ENCODE assay signal across 15 cellular contexts in the genomic region with DNA sequence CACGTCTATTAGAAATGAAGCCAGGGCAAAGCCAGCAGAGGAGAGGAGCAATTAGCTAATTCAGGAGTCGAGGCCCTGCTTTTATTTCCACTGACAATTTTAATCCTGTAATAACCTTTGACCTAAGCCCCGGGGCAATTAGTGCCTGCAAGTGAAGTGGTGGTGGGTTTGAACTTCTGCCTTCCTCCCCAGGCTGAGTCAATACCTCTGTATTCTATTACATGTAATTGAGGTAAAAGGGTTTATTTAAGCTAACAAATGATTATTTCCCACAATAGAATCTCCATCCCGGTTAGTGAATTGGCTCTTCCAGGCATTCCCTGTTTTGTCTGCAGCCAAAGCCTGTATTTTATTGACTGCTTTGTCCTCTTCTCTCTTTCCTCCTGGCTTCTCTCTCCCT. TPM values are rescaled to one million over a fixed set of nuclear protein-coding genes. Genes with fewer than 3 reads are reported as not detected.
"Had no signal": no experiment of that assay in that cellular context is flagged by ENCODE, and none has a peak within 500 bp of the region (broad histone marks: within the 10 kb centered on the region; RNA-seq: fewer than 3 reads in every experiment).

No MANE protein-coding gene starts in this region.

- H3K4me3 ChIP-seq: heart right ventricle, left ventricle myocardium inferior, pancreas, suprapubic skin, upper lobe of right lung had no signal

- DNase-seq: activated B cell treated with CpG ODN at 0.5 μM for 24 hours; activated CD4-positive, alpha-beta T cell treated with anti-CD3 and anti-CD28 coated beads, Interleukin-2, amount 10 ng/mL, durations not matched to agents 24 days and 14 days; activated naive CD4-positive, alpha-beta T cell treated with anti-CD3 and anti-CD28 coated beads, Interleukin-2, amount 10 ng/mL, durations not matched to agents 7 days and 5 days; activated T-cell treated with anti-CD3 and anti-CD28 coated beads for 4 hours; foreskin melanocyte; heart right ventricle; left ventricle myocardium inferior; pancreas; stimulated activated CD4-positive, alpha-beta T cell treated with anti-CD3 and anti-CD28 coated beads, Interleukin-4, amount 100 ng/mL, for 1 hour; stimulated activated CD8-positive, alpha-beta memory T cell treated with anti-CD3 and anti-CD28 coated beads, Interleukin-4, amount 100 ng/mL, for 48 hours; stimulated activated naive CD8-positive, alpha-beta T cell treated with anti-CD3 and anti-CD28 coated beads, Interleukin-15, Interleukin-2, amounts not matched to agents 100 U/mL and 50 U/mL, for 24 hours; upper lobe of right lung had no signal

- H3K36me3 ChIP-seq: heart right ventricle, left ventricle myocardium inferior, pancreas, suprapubic skin, upper lobe of right lung had no signal

- H3K27ac Mint-ChIP-seq: activated B cell treated with CpG ODN at 0.5 μM for 24 hours; activated CD4-positive, alpha-beta T cell treated with anti-CD3 and anti-CD28 coated beads, Interleukin-2, amount 10 ng/mL, durations not matched to agents 24 days and 14 days; activated naive CD4-positive, alpha-beta T cell treated with anti-CD3 and anti-CD28 coated beads, Interleukin-2, amount 10 ng/mL, durations not matched to agents 7 days and 5 days; activated T-helper 17 cell treated with anti-CD3 and anti-CD28 coated beads, Interleukin-2, amount 50 U/mL, for 72 hours; memory B cell had no signal

- H3K9me3 Mint-ChIP-seq: activated B cell treated with CpG ODN at 0.5 μM for 24 hours; activated CD4-positive, alpha-beta T cell treated with anti-CD3 and anti-CD28 coated beads, Interleukin-2, amount 10 ng/mL, durations not matched to agents 24 days and 14 days; activated naive CD4-positive, alpha-beta T cell treated with anti-CD3 and anti-CD28 coated beads, Interleukin-2, amount 10 ng/mL, durations not matched to agents 7 days and 5 days; activated T-helper 17 cell treated with anti-CD3 and anti-CD28 coated beads, Interleukin-2, amount 50 U/mL, for 72 hours; memory B cell had no signal

- H3K4me3 Mint-ChIP-seq: activated B cell treated with CpG ODN at 0.5 μM for 24 hours; activated CD4-positive, alpha-beta T cell treated with anti-CD3 and anti-CD28 coated beads, Interleukin-2, amount 10 ng/mL, durations not matched to agents 24 days and 14 days; activated naive CD4-positive, alpha-beta T cell treated with anti-CD3 and anti-CD28 coated beads, Interleukin-2, amount 10 ng/mL, durations not matched to agents 7 days and 5 days; activated T-helper 17 cell treated with anti-CD3 and anti-CD28 coated beads, Interleukin-2, amount 50 U/mL, for 72 hours; memory B cell had no signal

- ATAC-seq: activated T-helper 17 cell treated with anti-CD3 and anti-CD28 coated beads, Interleukin-2, amount 50 U/mL, for 72 hours; heart right ventricle; pancreas; stimulated activated naive CD8-positive, alpha-beta T cell treated with anti-CD3 and anti-CD28 coated beads, Interleukin-15, Interleukin-2, amounts not matched to agents 100 U/mL and 50 U/mL, for 24 hours; upper lobe of right lung had no signal

- H3K27ac ChIP-seq: heart right ventricle, left ventricle myocardium inferior, pancreas, suprapubic skin, upper lobe of right lung had no signal

- H3K4me1 Mint-ChIP-seq: activated B cell treated with CpG ODN at 0.5 μM for 24 hours; activated CD4-positive, alpha-beta T cell treated with anti-CD3 and anti-CD28 coated beads, Interleukin-2, amount 10 ng/mL, durations not matched to agents 24 days and 14 days; activated naive CD4-positive, alpha-beta T cell treated with anti-CD3 and anti-CD28 coated beads, Interleukin-2, amount 10 ng/mL, durations not matched to agents 7 days and 5 days; activated T-helper 17 cell treated with anti-CD3 and anti-CD28 coated beads, Interleukin-2, amount 50 U/mL, for 72 hours had no signal

- H3K36me3 Mint-ChIP-seq: activated naive CD4-positive, alpha-beta T cell treated with anti-CD3 and anti-CD28 coated beads, Interleukin-2, amount 10 ng/mL, durations not matched to agents 7 days and 5 days; memory B cell had no signal

- H3K27me3 ChIP-seq: heart right ventricle, pancreas, suprapubic skin, upper lobe of right lung had no signal

- H3K4me1 ChIP-seq: heart right ventricle, left ventricle myocardium inferior, pancreas, suprapubic skin, upper lobe of right lung had no signal

- H3K9me3 ChIP-seq: pancreas, suprapubic skin, upper lobe of right lung had no signal

RNA-seq across cellular contexts. Expression of gene FGF18, which starts 49.9 kb away (rescaled TPM):
- total RNA-seq: activated B cell treated with CpG ODN at 0.5 μM for 24 hours had no signal
